In the genomic region with DNA sequence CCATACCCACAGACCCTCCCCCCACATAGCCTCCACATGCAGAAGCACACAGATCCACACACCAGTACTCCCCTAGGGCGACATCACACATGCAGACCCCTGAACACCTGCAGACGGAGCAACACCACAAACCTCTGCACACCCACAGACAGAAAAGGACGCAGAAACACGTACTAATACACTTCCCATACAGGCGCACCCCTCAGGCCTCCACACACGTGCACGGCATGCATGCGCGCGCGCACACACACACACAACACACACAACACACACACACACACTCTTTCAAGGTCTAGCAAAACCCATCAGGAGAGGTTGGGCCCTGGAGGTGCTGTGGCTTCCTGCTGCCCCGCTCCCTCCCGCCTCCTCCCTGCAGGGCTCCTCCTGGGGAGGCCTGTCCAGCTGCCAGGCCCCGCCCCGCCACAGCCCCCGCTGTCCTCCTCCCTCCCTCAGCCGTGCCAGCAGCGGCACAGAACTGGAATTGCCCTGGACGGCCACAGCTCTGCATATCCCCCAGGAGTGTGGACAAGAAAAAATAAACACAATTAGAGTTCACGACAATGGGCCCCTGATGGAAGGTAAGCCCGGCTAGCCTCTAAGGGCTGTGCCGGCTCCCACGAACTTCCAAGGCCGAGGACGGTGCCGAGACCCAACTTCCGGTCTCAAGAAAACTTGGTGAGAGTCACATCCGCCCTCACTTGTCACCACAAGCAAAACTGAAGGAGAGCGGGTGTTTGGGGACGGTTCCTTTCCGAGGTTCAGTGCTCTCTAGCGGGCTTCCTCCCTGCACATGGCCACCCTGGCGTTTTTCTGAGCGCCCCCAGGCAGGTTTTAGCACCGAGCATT, we compare ENCODE assay signal across 8 cellular contexts. TPM values are rescaled to one million over a fixed set of nuclear protein-coding genes. Genes with fewer than 3 reads are reported as not detected.
DNase-seq lines count a peak whose midpoint lies in the region; ATAC-seq and TF ChIP-seq lines count a peak whose summit lies in the region.

No MANE protein-coding gene starts in this region.

- H3K4me3 ChIP-seq in NT2/D1 (ENCODE audit: insufficient read length, low read depth): peak overlapping the region; percentile 53

- peak overlapping the region; percentile 87 for H3K9ac ChIP-seq in NT2/D1 (ENCODE audit: insufficient read length, low read depth)

- H3K36me3 Mint-ChIP-seq in endothelial cell (ENCODE audit: low read depth, unreplicated experiment): peaks cover 16% of the 10 kb centered on the region

- H3K9me3 Mint-ChIP-seq in endothelial cell (ENCODE audit: unreplicated experiment): no peaks in the 10 kb centered on the region

- peak; percentile 87 for DNase-seq in AG20443 (ENCODE audit: low spot score)
- peak; percentile 59 for DNase-seq in NT2/D1 (ENCODE audit: low read depth, low spot score)
- DNase-seq in activated CD8-positive, alpha-beta memory T cell treated with anti-CD3 and anti-CD28 coated beads, Interleukin-2, amount 50 U/mL, for 1 hour (ENCODE audit: extremely low read depth): peak; percentile 65
- DNase-seq in endothelial cell (ENCODE audit: low spot score): peak; percentile 53
- peak; percentile 91 for DNase-seq in midbrain (lab: John Stamatoyannopoulos, UW)
- peak; percentile 59 for DNase-seq in stimulated activated CD8-positive, alpha-beta memory T cell treated with anti-CD3 and anti-CD28 coated beads, Interleukin-4, amount 100 ng/mL, for 24 hours (ENCODE audit: low read depth)

- no peaks in the 10 kb centered on the region for H3K4me1 ChIP-seq in NT2/D1 (ENCODE audit: insufficient read depth, insufficient read length)

- H3K36me3 ChIP-seq in NT2/D1 (ENCODE audit: insufficient read depth, insufficient read length, low read length): peaks cover 23% of the 10 kb centered on the region

- H3K27me3 ChIP-seq in NT2/D1 (ENCODE audit: insufficient read depth, insufficient read length): no peaks in the 10 kb centered on the region

- no peaks in the 10 kb centered on the region for H3K9me3 ChIP-seq in NT2/D1 (ENCODE audit: insufficient read depth, low read length)

- H3K27me3 Mint-ChIP-seq in endothelial cell (ENCODE audit: unreplicated experiment): peaks cover 15% of the 10 kb centered on the region

- no peak for TF ChIP-seq CTCF in endothelial cell (IDR thresholded peaks at IDR 0.05; ENCODE audit: unreplicated experiment)

- peaks cover 54% of the 10 kb centered on the region for H3K4me1 Mint-ChIP-seq in endothelial cell (ENCODE audit: unreplicated experiment)

- H3K27ac Mint-ChIP-seq in endothelial cell (ENCODE audit: unreplicated experiment): peak overlapping the region; percentile 96

- peak; percentile 54 for ATAC-seq in GM19023 (IDR thresholded peaks at IDR 0.05; ENCODE audit: unreplicated experiment)
- ATAC-seq in HG03159 (IDR thresholded peaks at IDR 0.05; ENCODE audit: unreplicated experiment): peak; percentile 48

- peak overlapping the region; percentile 86 for H3K4me3 Mint-ChIP-seq in endothelial cell (ENCODE audit: unreplicated experiment)

RNA-seq across cellular contexts. Expression of a gene that starts 6.8 kb away (rescaled TPM):
- total RNA-seq in endothelial cell (ENCODE audit: unreplicated experiment): 72.1 TPM

Comparison
In these comparisons a context has a peak if more than half of its experiments do, and no peak if none do; other contexts are left out.
1. Peak in every context shown above with its lines: DNase-seq, ATAC-seq and H3K4me3 ChIP-seq.